Comparison of ENCODE assay signal across 1 cellular context in the genomic region with DNA sequence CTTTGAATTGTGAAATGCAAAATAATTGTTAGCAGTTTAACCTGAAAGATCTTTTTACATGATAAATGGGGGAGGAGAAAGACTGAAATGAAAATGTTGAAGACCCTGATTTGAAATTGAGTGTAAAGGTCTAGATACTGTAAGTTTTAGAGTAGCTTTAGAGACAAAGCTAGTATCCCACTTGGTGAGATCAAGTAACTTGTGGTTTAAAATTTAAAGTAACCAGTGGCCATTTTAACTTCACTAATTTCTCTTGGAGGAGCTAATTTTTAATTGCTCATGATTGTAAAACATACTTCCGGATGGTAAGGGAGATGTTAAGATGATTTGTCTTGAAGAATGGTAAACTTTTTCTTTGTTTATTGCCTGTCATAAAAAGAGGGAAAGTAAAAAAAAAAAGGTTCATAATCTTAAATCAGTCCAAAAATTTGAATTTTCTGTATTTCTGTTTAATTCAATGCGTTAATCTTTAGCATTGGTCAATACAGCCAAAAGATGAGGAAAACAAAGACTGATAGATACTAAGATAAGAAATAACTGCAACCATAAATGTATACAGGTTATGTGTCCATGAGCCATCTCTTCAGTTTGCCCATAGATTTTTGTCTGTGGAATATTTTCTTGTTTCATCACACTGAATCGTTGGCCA.
TF ChIP-seq lines count a peak whose summit lies in the region.

No MANE protein-coding gene starts in this region.

TF ChIP-seq in K562, 482 proteins besides CTCF, POLR2A, EP300 and RAD21 (continued from another document and continues in another):
- TF ChIP-seq TOE1 (IDR thresholded peaks at IDR 0.05; ENCODE audit: borderline replicate concordance) (no peak), TOE1 (CRISPR knock-in tag; IDR thresholded peaks at IDR 0.05; ENCODE audit: borderline replicate concordance, low read depth) (no peak), SAFB2 (IDR thresholded peaks at IDR 0.05; ENCODE audit: borderline replicate concordance, low read depth, low read length, severe bottlenecking) (no peak), KHSRP (IDR thresholded peaks at IDR 0.05) (0 out of 2 replicates have a peak, but pooled peaks have one; percentile 7), PHB (CRISPR knock-in tag; IDR thresholded peaks at IDR 0.05) (no peak), CSDE1 (IDR thresholded peaks at IDR 0.05) (no peak), GABPA (tag; conservative IDR thresholded peaks at IDR 0.05; ENCODE audit: low read depth) (peak; percentile 19; the same call in 1 of the 2 replicates), ZBTB17 (CRISPR knock-in tag; IDR thresholded peaks at IDR 0.05) (peak; percentile 34; the same call in 1 of the 2 replicates), DNMT1 (IDR thresholded peaks at IDR 0.05) (no peak), BMI1 (IDR thresholded peaks at IDR 0.05; ENCODE audit: low read length) (no peak), ASH1L (IDR thresholded peaks at IDR 0.05; ENCODE audit: borderline replicate concordance, low read depth, partially characterized antibody) (peak; percentile 8), NFIX (CRISPR knock-in tag; IDR thresholded peaks at IDR 0.05; ENCODE audit: low read depth) (no peak), CHCHD3 (CRISPR knock-in tag; IDR thresholded peaks at IDR 0.05) (no peak), NFE2L1 (tag; IDR thresholded peaks at IDR 0.05; ENCODE audit: borderline replicate concordance, low read depth) (no peak), TGIF2 (CRISPR knock-in tag; IDR thresholded peaks at IDR 0.05) (no peak), ZNF184 (CRISPR knock-in tag; IDR thresholded peaks at IDR 0.05) (no peak), HNRNPH1 (optimal IDR thresholded peaks at IDR 0.05; ENCODE audit: low read depth, low read length) (no peak), TEAD1 (CRISPR knock-in tag; IDR thresholded peaks at IDR 0.05) (0 out of 4 replicates have a peak, but pooled peaks of 1 of the 2 experiments have one; percentile 12), XRCC5 (IDR thresholded peaks at IDR 0.05; ENCODE audit: low read depth, low read length) (no peak), ETS2 (tag; IDR thresholded peaks at IDR 0.05; ENCODE audit: borderline replicate concordance, poor library complexity, severe bottlenecking) (no peak), NR2C2 (CRISPR knock-in tag; IDR thresholded peaks at IDR 0.05) (no peak), NR2C2 (tag; IDR thresholded peaks at IDR 0.05) (peak; percentile 15; the same call in 1 of the 2 replicates), SP1 (CRISPR knock-in tag; IDR thresholded peaks at IDR 0.05) (no peak), CEBPG (CRISPR knock-in tag; IDR thresholded peaks at IDR 0.05) (no peak), CEBPG (tag; conservative IDR thresholded peaks at IDR 0.05 in 1 of 2, IDR thresholded peaks at IDR 0.05 in 1 of 2) (peak in 1 of 2 experiments; percentile 48; a peak in 2 of 4 replicates), POLR2AphosphoS2 (IDR thresholded peaks at IDR 0.05; ENCODE audit: low read length) (0 out of 2 replicates have a peak, but pooled peaks have one; percentile 7), CHD1 (IDR thresholded peaks at IDR 0.05; ENCODE audit: low read length) (peak; percentile 0), FOXK2 (conservative IDR thresholded peaks at IDR 0.05 in 1 of 2, IDR thresholded peaks at IDR 0.05 in 1 of 2; ENCODE audit: low read depth in 2 of 2) (0 out of 4 replicates have a peak, but pooled peaks of 1 of the 2 experiments have one; percentile 28), SMARCE1 (IDR thresholded peaks at IDR 0.05) (0 out of 2 replicates have a peak, but pooled peaks have one; percentile 12), SRF (CRISPR knock-in tag; IDR thresholded peaks at IDR 0.05) (no peak), TBL1XR1 (IDR thresholded peaks at IDR 0.05; ENCODE audit: low read length in 2 of 2) (0 out of 4 replicates have a peak, but pooled peaks of 1 of the 2 experiments have one; percentile 24), BCL6 (CRISPR knock-in tag; IDR thresholded peaks at IDR 0.05) (no peak), GTF2E2 (tag; IDR thresholded peaks at IDR 0.05) (peak; percentile 38; the same call in 1 of the 2 replicates), ZNF699 (CRISPR knock-in tag; IDR thresholded peaks at IDR 0.05; ENCODE audit: insufficient replicate concordance) (no peak), MLLT1 (IDR thresholded peaks at IDR 0.05) (peak; percentile 69 to 76; a peak in 3 of 4 replicates), ETV1 (tag; conservative IDR thresholded peaks at IDR 0.05; ENCODE audit: low read depth) (peak; percentile 38; the same call in 1 of the 2 replicates), YY1 (IDR thresholded peaks at IDR 0.05; ENCODE audit: borderline replicate concordance in 1 of 3, control insufficient read depth in 1 of 3, extremely low read depth in 1 of 3, insufficient read depth in 3 of 3, insufficient read length in 1 of 3, insufficient replicate concordance in 2 of 3, low read depth in 1 of 3, low read length in 2 of 3) (no peak), MAFF (IDR thresholded peaks at IDR 0.05; ENCODE audit: low read length) (no peak), VEZF1 (CRISPR knock-in tag; IDR thresholded peaks at IDR 0.05) (peak; percentile 41; the same call in 1 of the 2 replicates), POLR3A (IDR thresholded peaks at IDR 0.05; ENCODE audit: borderline replicate concordance, extremely low read depth, insufficient read depth, insufficient read length) (no peak)
- TF ChIP-seq, protein P1, sequence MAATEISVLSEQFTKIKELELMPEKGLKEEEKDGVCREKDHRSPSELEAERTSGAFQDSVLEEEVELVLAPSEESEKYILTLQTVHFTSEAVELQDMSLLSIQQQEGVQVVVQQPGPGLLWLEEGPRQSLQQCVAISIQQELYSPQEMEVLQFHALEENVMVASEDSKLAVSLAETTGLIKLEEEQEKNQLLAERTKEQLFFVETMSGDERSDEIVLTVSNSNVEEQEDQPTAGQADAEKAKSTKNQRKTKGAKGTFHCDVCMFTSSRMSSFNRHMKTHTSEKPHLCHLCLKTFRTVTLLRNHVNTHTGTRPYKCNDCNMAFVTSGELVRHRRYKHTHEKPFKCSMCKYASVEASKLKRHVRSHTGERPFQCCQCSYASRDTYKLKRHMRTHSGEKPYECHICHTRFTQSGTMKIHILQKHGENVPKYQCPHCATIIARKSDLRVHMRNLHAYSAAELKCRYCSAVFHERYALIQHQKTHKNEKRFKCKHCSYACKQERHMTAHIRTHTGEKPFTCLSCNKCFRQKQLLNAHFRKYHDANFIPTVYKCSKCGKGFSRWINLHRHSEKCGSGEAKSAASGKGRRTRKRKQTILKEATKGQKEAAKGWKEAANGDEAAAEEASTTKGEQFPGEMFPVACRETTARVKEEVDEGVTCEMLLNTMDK (IDR thresholded peaks at IDR 0.05; ENCODE audit: borderline replicate concordance, insufficient read depth, low read depth, low read length, poor library complexity, severe bottlenecking), result no peak
- TF ChIP-seq, protein P2, sequence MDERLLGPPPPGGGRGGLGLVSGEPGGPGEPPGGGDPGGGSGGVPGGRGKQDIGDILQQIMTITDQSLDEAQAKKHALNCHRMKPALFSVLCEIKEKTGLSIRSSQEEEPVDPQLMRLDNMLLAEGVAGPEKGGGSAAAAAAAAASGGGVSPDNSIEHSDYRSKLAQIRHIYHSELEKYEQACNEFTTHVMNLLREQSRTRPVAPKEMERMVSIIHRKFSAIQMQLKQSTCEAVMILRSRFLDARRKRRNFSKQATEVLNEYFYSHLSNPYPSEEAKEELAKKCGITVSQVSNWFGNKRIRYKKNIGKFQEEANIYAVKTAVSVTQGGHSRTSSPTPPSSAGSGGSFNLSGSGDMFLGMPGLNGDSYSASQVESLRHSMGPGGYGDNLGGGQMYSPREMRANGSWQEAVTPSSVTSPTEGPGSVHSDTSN (CRISPR knock-in tag; IDR thresholded peaks at IDR 0.05; ENCODE audit: low read depth), result no peak
- TF ChIP-seq, protein P2 (tag; conservative IDR thresholded peaks at IDR 0.05; ENCODE audit: low read depth), result no peak; the same call in 1 of the 2 replicates
- TF ChIP-seq, protein P3, sequence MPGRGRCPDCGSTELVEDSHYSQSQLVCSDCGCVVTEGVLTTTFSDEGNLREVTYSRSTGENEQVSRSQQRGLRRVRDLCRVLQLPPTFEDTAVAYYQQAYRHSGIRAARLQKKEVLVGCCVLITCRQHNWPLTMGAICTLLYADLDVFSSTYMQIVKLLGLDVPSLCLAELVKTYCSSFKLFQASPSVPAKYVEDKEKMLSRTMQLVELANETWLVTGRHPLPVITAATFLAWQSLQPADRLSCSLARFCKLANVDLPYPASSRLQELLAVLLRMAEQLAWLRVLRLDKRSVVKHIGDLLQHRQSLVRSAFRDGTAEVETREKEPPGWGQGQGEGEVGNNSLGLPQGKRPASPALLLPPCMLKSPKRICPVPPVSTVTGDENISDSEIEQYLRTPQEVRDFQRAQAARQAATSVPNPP (IDR thresholded peaks at IDR 0.05; ENCODE audit: borderline replicate concordance, insufficient read depth, insufficient read length), result no peak
- TF ChIP-seq, protein P4, sequence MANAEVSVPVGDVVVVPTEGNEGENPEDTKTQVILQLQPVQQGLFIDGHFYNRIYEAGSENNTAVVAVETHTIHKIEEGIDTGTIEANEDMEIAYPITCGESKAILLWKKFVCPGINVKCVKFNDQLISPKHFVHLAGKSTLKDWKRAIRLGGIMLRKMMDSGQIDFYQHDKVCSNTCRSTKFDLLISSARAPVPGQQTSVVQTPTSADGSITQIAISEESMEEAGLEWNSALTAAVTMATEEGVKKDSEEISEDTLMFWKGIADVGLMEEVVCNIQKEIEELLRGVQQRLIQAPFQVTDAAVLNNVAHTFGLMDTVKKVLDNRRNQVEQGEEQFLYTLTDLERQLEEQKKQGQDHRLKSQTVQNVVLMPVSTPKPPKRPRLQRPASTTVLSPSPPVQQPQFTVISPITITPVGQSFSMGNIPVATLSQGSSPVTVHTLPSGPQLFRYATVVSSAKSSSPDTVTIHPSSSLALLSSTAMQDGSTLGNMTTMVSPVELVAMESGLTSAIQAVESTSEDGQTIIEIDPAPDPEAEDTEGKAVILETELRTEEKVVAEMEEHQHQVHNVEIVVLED (CRISPR knock-in tag; IDR thresholded peaks at IDR 0.05), result no peak
- TF ChIP-seq, protein P5, sequence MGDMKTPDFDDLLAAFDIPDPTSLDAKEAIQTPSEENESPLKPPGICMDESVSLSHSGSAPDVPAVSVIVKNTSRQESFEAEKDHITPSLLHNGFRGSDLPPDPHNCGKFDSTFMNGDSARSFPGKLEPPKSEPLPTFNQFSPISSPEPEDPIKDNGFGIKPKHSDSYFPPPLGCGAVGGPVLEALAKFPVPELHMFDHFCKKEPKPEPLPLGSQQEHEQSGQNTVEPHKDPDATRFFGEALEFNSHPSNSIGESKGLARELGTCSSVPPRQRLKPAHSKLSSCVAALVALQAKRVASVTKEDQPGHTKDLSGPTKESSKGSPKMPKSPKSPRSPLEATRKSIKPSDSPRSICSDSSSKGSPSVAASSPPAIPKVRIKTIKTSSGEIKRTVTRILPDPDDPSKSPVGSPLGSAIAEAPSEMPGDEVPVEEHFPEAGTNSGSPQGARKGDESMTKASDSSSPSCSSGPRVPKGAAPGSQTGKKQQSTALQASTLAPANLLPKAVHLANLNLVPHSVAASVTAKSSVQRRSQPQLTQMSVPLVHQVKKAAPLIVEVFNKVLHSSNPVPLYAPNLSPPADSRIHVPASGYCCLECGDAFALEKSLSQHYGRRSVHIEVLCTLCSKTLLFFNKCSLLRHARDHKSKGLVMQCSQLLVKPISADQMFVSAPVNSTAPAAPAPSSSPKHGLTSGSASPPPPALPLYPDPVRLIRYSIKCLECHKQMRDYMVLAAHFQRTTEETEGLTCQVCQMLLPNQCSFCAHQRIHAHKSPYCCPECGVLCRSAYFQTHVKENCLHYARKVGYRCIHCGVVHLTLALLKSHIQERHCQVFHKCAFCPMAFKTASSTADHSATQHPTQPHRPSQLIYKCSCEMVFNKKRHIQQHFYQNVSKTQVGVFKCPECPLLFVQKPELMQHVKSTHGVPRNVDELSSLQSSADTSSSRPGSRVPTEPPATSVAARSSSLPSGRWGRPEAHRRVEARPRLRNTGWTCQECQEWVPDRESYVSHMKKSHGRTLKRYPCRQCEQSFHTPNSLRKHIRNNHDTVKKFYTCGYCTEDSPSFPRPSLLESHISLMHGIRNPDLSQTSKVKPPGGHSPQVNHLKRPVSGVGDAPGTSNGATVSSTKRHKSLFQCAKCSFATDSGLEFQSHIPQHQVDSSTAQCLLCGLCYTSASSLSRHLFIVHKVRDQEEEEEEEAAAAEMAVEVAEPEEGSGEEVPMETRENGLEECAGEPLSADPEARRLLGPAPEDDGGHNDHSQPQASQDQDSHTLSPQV (IDR thresholded peaks at IDR 0.05), result 0 out of 2 replicates have a peak, but pooled peaks have one; percentile 19
- TF ChIP-seq, protein P6, sequence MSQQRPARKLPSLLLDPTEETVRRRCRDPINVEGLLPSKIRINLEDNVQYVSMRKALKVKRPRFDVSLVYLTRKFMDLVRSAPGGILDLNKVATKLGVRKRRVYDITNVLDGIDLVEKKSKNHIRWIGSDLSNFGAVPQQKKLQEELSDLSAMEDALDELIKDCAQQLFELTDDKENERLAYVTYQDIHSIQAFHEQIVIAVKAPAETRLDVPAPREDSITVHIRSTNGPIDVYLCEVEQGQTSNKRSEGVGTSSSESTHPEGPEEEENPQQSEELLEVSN (IDR thresholded peaks at IDR 0.05; ENCODE audit: borderline replicate concordance in 1 of 2, extremely low read depth in 1 of 2, insufficient read depth in 1 of 2, insufficient read length in 1 of 2, low read depth in 1 of 2, low read length in 1 of 2, poor library complexity in 1 of 2, severe bottlenecking in 1 of 2), result no peak
